15 cellular contexts compared by ENCODE assay signal in the genomic region with DNA sequence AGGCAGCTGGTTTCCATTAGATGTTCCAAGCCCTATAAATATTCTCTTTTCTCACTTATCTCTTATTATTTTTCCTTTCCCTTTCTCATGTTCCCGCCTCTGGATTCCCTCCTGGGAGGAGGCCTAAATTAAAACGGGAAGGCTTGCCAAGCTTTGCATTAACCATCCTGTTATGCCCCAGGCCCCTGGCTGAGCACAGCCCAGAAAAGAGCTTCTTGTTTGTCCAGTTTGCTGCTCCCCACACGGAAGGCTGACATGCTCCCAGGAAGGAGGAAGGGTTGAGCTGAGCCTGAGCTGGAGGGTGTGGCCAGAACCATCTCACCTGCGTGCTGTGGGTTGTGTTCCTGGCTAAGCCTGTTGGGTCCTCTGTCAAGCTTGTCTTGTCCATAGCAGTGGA.
DNase-seq lines count a peak whose midpoint lies in the region; ATAC-seq, FAIRE-seq and TF ChIP-seq lines count a peak whose summit lies in the region.
"Had no signal": no experiment of that assay in that cellular context is flagged by ENCODE, and none has a peak within 500 bp of the region (broad histone marks: within the 10 kb centered on the region; RNA-seq: fewer than 3 reads in every experiment).

No MANE protein-coding gene starts in this region.

- H3K4me1 ChIP-seq in SK-N-SH (ENCODE audit: control insufficient read depth in 1 of 2, insufficient read depth in 2 of 2, low read depth in 1 of 2, low read length in 1 of 2) (peaks cover 0 to 41% of the 10 kb centered on the region in 2 experiments; a peak in 3 of 4 replicates), left lung (peaks cover 0 to 3% of the 10 kb centered on the region in 2 donors), transverse colon (peaks cover 4 to 47% (median 26%) of the 10 kb centered on the region in 4 donors)

- H3F3A ChIP-seq in SK-N-SH (replicated peaks; ENCODE audit: insufficient read depth) = no peaks in the 10 kb centered on the region

- peak; percentile 44 for ATAC-seq in left lung
- ATAC-seq in HG02852 (IDR thresholded peaks at IDR 0.05; ENCODE audit: unreplicated experiment) = no peak
- ATAC-seq: stimulated activated naive B cell treated with anti-CD40 and anti-IgM and Interleukin-4, amounts not matched to agents 10 μg/mL and 1 μg/mL and 100 μg/mL, for 72 hours had no signal

- H3K4me2 ChIP-seq in SK-N-SH = no peak overlapping the region

- in situ Hi-C loops in transverse colon (cut with MboI; ENCODE audit: low pct_ligation_motif_present in 1 of 4, low pct_unique_long_range_greater_than_20kb in 1 of 4, low sequenced_read_pairs in 3 of 4) = no loop called here

- DNase-seq in NCI-H1417 (lab: John Stamatoyannopoulos, UW) (peak in 2 of 3 experiments; percentile 57 to 72), NCI-H1417 treated with DMSO at 0.1 percent for 48 hours (lab: John Stamatoyannopoulos, UW) (no peak), SK-N-SH (peak; percentile 59), left lung (no peak), transverse colon (peak; percentile 26), D721Med (ENCODE audit: insufficient read length, low spot score) (no peak)
- no peak for DNase-seq in effector CD8-positive, alpha-beta T cell (lab: John Stamatoyannopoulos, UW)
- DNase-seq: activated CD8-positive, alpha-beta memory T cell treated with anti-CD3 and anti-CD28 coated beads for 24 hours; H9; left cardiac atrium; spleen; stimulated activated naive B cell treated with anti-CD40 and anti-IgM and Interleukin-4, amounts not matched to agents 10 μg/mL and 1 μg/mL and 100 μg/mL, for 72 hours; SW 1271 had no signal

- FAIRE-seq in D721Med (lab: Jason Lieb, UNC) = no peak

- H3K27me3 ChIP-seq in SK-N-SH (ENCODE audit: insufficient read depth) = no peaks in the 10 kb centered on the region
- no peaks in the 10 kb centered on the region for H3K27me3 ChIP-seq in left lung
- no peaks in the 10 kb centered on the region for H3K27me3 ChIP-seq in transverse colon
- H3K27me3 ChIP-seq: spleen had no signal

- POLR2A ChIA-PET in SK-N-SH (lab: Yijun Ruan, JAX) = interaction anchor here (1.0 to 3.0 kb wide), 9 partner anchors 12 to 143 kb away, joined by 3 to 18 read pairs (median 4); a partner anchor contains a TSS

- no peak overlapping the region for H3K4me3 ChIP-seq in SK-N-SH (ENCODE audit: low read depth in 2 of 2, low read length in 1 of 2)
- H3K4me3 ChIP-seq in left lung = no peak overlapping the region
- no peak overlapping the region for H3K4me3 ChIP-seq in transverse colon
- H3K4me3 ChIP-seq: spleen had no signal

- H3K9me3 ChIP-seq in SK-N-SH = no peaks in the 10 kb centered on the region
- H3K9me3 ChIP-seq in left lung = no peaks in the 10 kb centered on the region
- H3K9me3 ChIP-seq in transverse colon = no peaks in the 10 kb centered on the region
- H3K9me3 ChIP-seq: spleen had no signal

- TF ChIP-seq POLR2A in transverse colon (IDR thresholded peaks at IDR 0.05) = no peak

- CTCF ChIA-PET in SK-N-SH (lab: Yijun Ruan, JAX) = interaction anchor here (0.6 to 3.2 kb wide), 7 partner anchors 12 to 347 kb away, joined by 3 to 13 read pairs (median 4); no protein-coding TSS in a partner anchor

- no peaks in the 10 kb centered on the region for H4K20me1 ChIP-seq in SK-N-SH (ENCODE audit: insufficient read depth)

- no peaks in the 10 kb centered on the region for H3K9me2 ChIP-seq in SK-N-SH

- peak; percentile 25; the same call in 1 of the 2 replicates for TF ChIP-seq RAD21 in SK-N-SH (IDR thresholded peaks at IDR 0.05; ENCODE audit: low read length)

- no peaks in the 10 kb centered on the region for H3K79me2 ChIP-seq in SK-N-SH (ENCODE audit: insufficient read depth)

- intact Hi-C loops in left lung (cut with DNase I) (no loop called here), transverse colon (cut with DNase I; ENCODE audit: low total_unique reads) (no loop called here)

- H3K36me3 ChIP-seq in SK-N-SH (replicated peaks in 1 of 2; ENCODE audit: control insufficient read depth in 1 of 2, insufficient read depth in 2 of 2, low read length in 1 of 2) (no peaks in the 10 kb centered on the region), left lung (no peaks in the 10 kb centered on the region), transverse colon (no peaks in the 10 kb centered on the region)
- H3K36me3 ChIP-seq: spleen had no signal

- no peak overlapping the region for H3K9ac ChIP-seq in SK-N-SH

- peak overlapping the region in 1 of 2 experiments; percentile 99; a peak in 2 of 4 replicates for H3K27ac ChIP-seq in SK-N-SH (ENCODE audit: low read depth in 2 of 2, low read length in 1 of 2)
- H3K27ac ChIP-seq in left lung = no peak overlapping the region
- H3K27ac ChIP-seq in transverse colon = peak overlapping the region; percentile 49 to 87 (median 72)
- H3K27ac ChIP-seq: 22Rv1 had no signal

- TF ChIP-seq EP300 in SK-N-SH (IDR thresholded peaks at IDR 0.05; ENCODE audit: borderline replicate concordance in 1 of 2, low read depth in 1 of 2, low read length in 1 of 2) (peak in 1 of 2 experiments; percentile 53; a peak in 2 of 4 replicates), transverse colon (IDR thresholded peaks at IDR 0.05; ENCODE audit: low read depth) (no peak)

- WGBS in SK-N-SH (ENCODE audit: low lambda C conversion rate) = 36% methylated on average over 4 of the region's 4 CpGs
- WGBS in transverse colon (ENCODE audit: low coverage in 1 of 2), 2 donors = 29 to 40% methylated on average over 1 to 4 of the region's 4 CpGs

- H2AFZ ChIP-seq in SK-N-SH (ENCODE audit: low read depth) = no peak overlapping the region

- no peak for TF ChIP-seq CTCF in SK-N-SH (IDR thresholded peaks at IDR 0.05)
- no peak for TF ChIP-seq CTCF in left lung (IDR thresholded peaks at IDR 0.05)
- TF ChIP-seq CTCF in transverse colon (IDR thresholded peaks at IDR 0.05) = no peak
- no peak for TF ChIP-seq CTCF in D721Med (IDR thresholded peaks at IDR 0.05; ENCODE audit: insufficient read depth, missing control alignments)

TF ChIP-seq in SK-N-SH, 30 proteins besides CTCF, POLR2A, EP300 and RAD21:
- TF ChIP-seq, protein P1, sequence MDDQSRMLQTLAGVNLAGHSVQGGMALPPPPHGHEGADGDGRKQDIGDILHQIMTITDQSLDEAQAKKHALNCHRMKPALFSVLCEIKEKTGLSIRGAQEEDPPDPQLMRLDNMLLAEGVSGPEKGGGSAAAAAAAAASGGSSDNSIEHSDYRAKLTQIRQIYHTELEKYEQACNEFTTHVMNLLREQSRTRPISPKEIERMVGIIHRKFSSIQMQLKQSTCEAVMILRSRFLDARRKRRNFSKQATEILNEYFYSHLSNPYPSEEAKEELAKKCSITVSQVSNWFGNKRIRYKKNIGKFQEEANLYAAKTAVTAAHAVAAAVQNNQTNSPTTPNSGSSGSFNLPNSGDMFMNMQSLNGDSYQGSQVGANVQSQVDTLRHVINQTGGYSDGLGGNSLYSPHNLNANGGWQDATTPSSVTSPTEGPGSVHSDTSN (IDR thresholded peaks at IDR 0.05) = no peak
- TF ChIP-seq FOXJ3 (CRISPR knock-in tag; IDR thresholded peaks at IDR 0.05) = 0 out of 2 replicates have a peak, but pooled peaks have one; percentile 4
TF ChIP-seq in SK-N-SH: peak in this region for 1.

Comparison
In these comparisons a context has a peak if more than half of its experiments do, and no peak if none do; other contexts are left out.
1. DNase-seq: peak in NCI-H1417 (2 of 3), SK-N-SH (single experiment) and transverse colon (single experiment); none in NCI-H1417 treated with DMSO at 0.1 percent for 48 hours (single experiment), left lung (0 of 2), effector CD8-positive, alpha-beta T cell (single experiment) and D721Med (single experiment).
2. H3K27ac ChIP-seq: peak in transverse colon (4 of 4); none in left lung (0 of 2).